In the genomic region with DNA sequence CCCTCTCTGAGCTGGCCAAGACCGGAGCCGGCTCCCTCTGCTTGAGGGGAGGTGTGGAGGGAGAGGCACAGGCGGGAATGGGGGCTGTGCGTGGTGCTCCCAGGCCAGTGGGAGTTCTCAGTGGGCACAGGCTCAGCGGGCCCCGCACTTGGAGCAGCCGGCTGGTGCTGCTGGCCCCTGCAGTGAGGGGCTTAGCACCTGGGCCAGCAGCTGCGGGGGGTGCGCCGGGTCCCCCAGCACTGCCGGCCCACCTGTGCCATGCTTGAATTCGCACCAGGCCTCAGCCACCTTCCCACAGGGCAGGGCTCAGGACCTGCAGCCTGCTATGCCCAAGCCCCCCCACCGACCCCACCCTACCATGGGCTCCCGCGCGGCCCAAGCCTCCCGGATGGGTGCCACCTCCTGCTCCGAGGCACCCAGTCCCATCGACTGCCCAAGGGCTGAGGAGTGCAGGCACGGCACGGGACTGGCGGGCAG, we compare ENCODE assay signal across 19 cellular contexts.
DNase-seq lines count a peak whose midpoint lies in the region; ATAC-seq, FAIRE-seq and TF ChIP-seq lines count a peak whose summit lies in the region.
"Had no signal": no experiment of that assay in that cellular context is flagged by ENCODE, and none has a peak within 500 bp of the region (broad histone marks: within the 10 kb centered on the region; RNA-seq: fewer than 3 reads in every experiment).

No MANE protein-coding gene starts in this region.

- DNase-seq in heart left ventricle (peak in 3 of 5 donors; percentile 4 to 35 (median 18)), Right ventricle myocardium inferior (ENCODE audit: missing footprints) (no peak), chondrocyte (ENCODE audit: low spot score) (peak; percentile 91), kidney (peak; percentile 71), hepatocyte (ENCODE audit: low spot score) (no peak), D721Med (ENCODE audit: insufficient read length, low spot score) (no peak), NCI-H1105 treated with DMSO at 0.1 percent for 48 hours (lab: John Stamatoyannopoulos, UW) (no peak)
- DNase-seq: Calu3; CD8-positive, alpha-beta T cell; DMS 273 treated with DMSO at 0.1 percent for 48 hours; DMS53; DND-41; EL; GM23248 had no signal

- no peaks in the 10 kb centered on the region for H3K9me2 ChIP-seq in hepatocyte (replicated peaks; ENCODE audit: insufficient read depth)

- H3K36me3 ChIP-seq in heart left ventricle: no peaks in the 10 kb centered on the region
- H3K36me3 ChIP-seq in kidney (ENCODE audit: control insufficient read depth in 1 of 2, insufficient read depth in 2 of 2, low read length in 2 of 2): no peaks in the 10 kb centered on the region
- H3K36me3 ChIP-seq in hepatocyte (replicated peaks; ENCODE audit: insufficient read depth, low read depth): no peaks in the 10 kb centered on the region
- H3K36me3 ChIP-seq: BLaER1 treated with 17β-estradiol and CSF1 and Interleukin-3, amounts not matched to agents 10 nM and 100 nM; HAP-1 had no signal

- H3K9me3 Mint-ChIP-seq in chondrocyte (ENCODE audit: low read depth): peaks cover 6% of the 10 kb centered on the region
- H3K9me3 Mint-ChIP-seq in stimulated activated memory B cell treated with anti-CD40 and anti-IgM and Interleukin-4, amounts not matched to agents 10 μg/mL and 1 μg/mL and 100 μg/mL, for 72 hours: no peaks in the 10 kb centered on the region

- H3K4me1 Mint-ChIP-seq in chondrocyte (ENCODE audit: low read depth): peaks cover 4% of the 10 kb centered on the region
- H3K4me1 Mint-ChIP-seq in stimulated activated memory B cell treated with anti-CD40 and anti-IgM and Interleukin-4, amounts not matched to agents 10 μg/mL and 1 μg/mL and 100 μg/mL, for 72 hours: no peaks in the 10 kb centered on the region
- H3K4me1 Mint-ChIP-seq: B cell had no signal

- H3K27ac ChIP-seq in heart left ventricle (no peak overlapping the region), kidney (ENCODE audit: low read depth in 2 of 2, low read length in 2 of 2) (no peak overlapping the region), hepatocyte (no peak overlapping the region)
- H3K27ac ChIP-seq: BLaER1 treated with 17β-estradiol and CSF1 and Interleukin-3, amounts not matched to agents 10 nM and 100 nM; GM23248 had no signal

- H3K9ac ChIP-seq in kidney (ENCODE audit: low read length in 2 of 2): no peak overlapping the region
- H3K9ac ChIP-seq: BLaER1 treated with 17β-estradiol and CSF1 and Interleukin-3, amounts not matched to agents 10 nM and 100 nM; GM23248 had no signal

- H3K4me1 ChIP-seq in heart left ventricle (no peaks in the 10 kb centered on the region), kidney (ENCODE audit: control insufficient read depth in 1 of 2, insufficient read depth in 1 of 2, low read depth in 1 of 2, low read length in 2 of 2) (no peaks in the 10 kb centered on the region), hepatocyte (ENCODE audit: insufficient read depth) (peaks cover 16% of the 10 kb centered on the region)
- H3K4me1 ChIP-seq: BLaER1 treated with 17β-estradiol and CSF1 and Interleukin-3, amounts not matched to agents 10 nM and 100 nM had no signal

- no peak overlapping the region for H2AFZ ChIP-seq in hepatocyte
- H2AFZ ChIP-seq: GM23248 had no signal

- ATAC-seq in heart left ventricle (peak in 1 of 4 donors; percentile 34), Right ventricle myocardium inferior (no peak)
- ATAC-seq in stimulated activated memory B cell treated with anti-CD40 and anti-IgM and Interleukin-4, amounts not matched to agents 10 μg/mL and 1 μg/mL and 100 μg/mL, for 72 hours: peak; percentile 20
- ATAC-seq: CD8-positive, alpha-beta T cell; GM12878 had no signal

- no peak overlapping the region for H3K4me2 ChIP-seq in hepatocyte
- H3K4me2 ChIP-seq: BLaER1 treated with 17β-estradiol and CSF1 and Interleukin-3, amounts not matched to agents 10 nM and 100 nM had no signal

- no peaks in the 10 kb centered on the region for H3K79me2 ChIP-seq in hepatocyte

- H4K20me1 ChIP-seq in hepatocyte (ENCODE audit: insufficient read depth, poor library complexity, severe bottlenecking): no peaks in the 10 kb centered on the region
- H4K20me1 ChIP-seq: BLaER1 treated with 17β-estradiol and CSF1 and Interleukin-3, amounts not matched to agents 10 nM and 100 nM had no signal

- no peak for TF ChIP-seq POLR2A in heart left ventricle (IDR thresholded peaks at IDR 0.05)

- no peaks in the 10 kb centered on the region for H3K36me3 Mint-ChIP-seq in chondrocyte (ENCODE audit: low read depth)
- H3K36me3 Mint-ChIP-seq in stimulated activated memory B cell treated with anti-CD40 and anti-IgM and Interleukin-4, amounts not matched to agents 10 μg/mL and 1 μg/mL and 100 μg/mL, for 72 hours: no peaks in the 10 kb centered on the region
- H3K36me3 Mint-ChIP-seq: CD8-positive, alpha-beta T cell had no signal

- H3K4me3 ChIP-seq in heart left ventricle: no peak overlapping the region
- no peak overlapping the region for H3K4me3 ChIP-seq in kidney (ENCODE audit: low read length in 2 of 2)
- no peak overlapping the region for H3K4me3 ChIP-seq in hepatocyte
- H3K4me3 ChIP-seq: BLaER1 treated with 17β-estradiol and CSF1 and Interleukin-3, amounts not matched to agents 10 nM and 100 nM; GM12878; GM23248; HAP-1 had no signal

- H3K4me3 Mint-ChIP-seq in chondrocyte (ENCODE audit: unreplicated experiment): no peak overlapping the region
- no peak overlapping the region for H3K4me3 Mint-ChIP-seq in stimulated activated memory B cell treated with anti-CD40 and anti-IgM and Interleukin-4, amounts not matched to agents 10 μg/mL and 1 μg/mL and 100 μg/mL, for 72 hours
- H3K4me3 Mint-ChIP-seq: B cell; CD8-positive, alpha-beta T cell had no signal

- intact Hi-C loops in heart left ventricle (cut with DNase I): no loop called here
- intact Hi-C loops in Right ventricle myocardium inferior (cut with DNase I): no loop called here
- intact Hi-C loops in kidney (cut with DNase I): no loop called here

- TF ChIP-seq CTCF in heart left ventricle (IDR thresholded peaks at IDR 0.05) (no peak), chondrocyte (IDR thresholded peaks at IDR 0.05) (no peak), kidney (IDR thresholded peaks at IDR 0.05; ENCODE audit: borderline replicate concordance, extremely low read depth, insufficient read depth) (no peak), hepatocyte (IDR thresholded peaks at IDR 0.05; ENCODE audit: poor library complexity) (no peak), D721Med (IDR thresholded peaks at IDR 0.05; ENCODE audit: insufficient read depth, missing control alignments) (no peak)

- no peak overlapping the region for H3K27ac Mint-ChIP-seq in chondrocyte (ENCODE audit: unreplicated experiment)
- H3K27ac Mint-ChIP-seq in stimulated activated memory B cell treated with anti-CD40 and anti-IgM and Interleukin-4, amounts not matched to agents 10 μg/mL and 1 μg/mL and 100 μg/mL, for 72 hours: no peak overlapping the region
- H3K27ac Mint-ChIP-seq: B cell; CD8-positive, alpha-beta T cell had no signal

- WGBS in heart left ventricle, 4 donors: 76 to 94% (median 93%) methylated on average over 3 to 22 of the region's 22 CpGs
- WGBS in hepatocyte (ENCODE audit: low lambda C conversion rate, missing lambda C conversion rate): 100% methylated on average over 14 of the region's 22 CpGs

- H3K27me3 ChIP-seq in heart left ventricle (no peaks in the 10 kb centered on the region), hepatocyte (no peaks in the 10 kb centered on the region)
- H3K27me3 ChIP-seq: BLaER1 treated with 17β-estradiol and CSF1 and Interleukin-3, amounts not matched to agents 10 nM and 100 nM had no signal

- FAIRE-seq in kidney (lab: Jason Lieb, UNC) (no peak), D721Med (lab: Jason Lieb, UNC) (no peak)
- FAIRE-seq: GM12878 had no signal

- H3K27me3 Mint-ChIP-seq in chondrocyte (ENCODE audit: low read depth): no peaks in the 10 kb centered on the region
- H3K27me3 Mint-ChIP-seq in stimulated activated memory B cell treated with anti-CD40 and anti-IgM and Interleukin-4, amounts not matched to agents 10 μg/mL and 1 μg/mL and 100 μg/mL, for 72 hours: no peaks in the 10 kb centered on the region
- H3K27me3 Mint-ChIP-seq: B cell had no signal

- H3K9me3 ChIP-seq in heart left ventricle: peaks cover 0 to 2% (median 0%) of the 10 kb centered on the region in 12 donors
- H3K9me3 ChIP-seq in kidney (ENCODE audit: control insufficient read depth in 1 of 2, low read length in 2 of 2): no peaks in the 10 kb centered on the region
- no peaks in the 10 kb centered on the region for H3K9me3 ChIP-seq in hepatocyte (ENCODE audit: low read depth)
- H3K9me3 ChIP-seq: HAP-1 had no signal

Comparison
In these comparisons a context has a peak if more than half of its experiments do, and no peak if none do; other contexts are left out.
1. DNase-seq: peak in heart left ventricle (3 of 5), chondrocyte (single experiment) and kidney (single experiment); none in Right ventricle myocardium inferior (single experiment), hepatocyte (single experiment), D721Med (single experiment) and NCI-H1105 treated with DMSO at 0.1 percent for 48 hours (single experiment).